In the genomic region with DNA sequence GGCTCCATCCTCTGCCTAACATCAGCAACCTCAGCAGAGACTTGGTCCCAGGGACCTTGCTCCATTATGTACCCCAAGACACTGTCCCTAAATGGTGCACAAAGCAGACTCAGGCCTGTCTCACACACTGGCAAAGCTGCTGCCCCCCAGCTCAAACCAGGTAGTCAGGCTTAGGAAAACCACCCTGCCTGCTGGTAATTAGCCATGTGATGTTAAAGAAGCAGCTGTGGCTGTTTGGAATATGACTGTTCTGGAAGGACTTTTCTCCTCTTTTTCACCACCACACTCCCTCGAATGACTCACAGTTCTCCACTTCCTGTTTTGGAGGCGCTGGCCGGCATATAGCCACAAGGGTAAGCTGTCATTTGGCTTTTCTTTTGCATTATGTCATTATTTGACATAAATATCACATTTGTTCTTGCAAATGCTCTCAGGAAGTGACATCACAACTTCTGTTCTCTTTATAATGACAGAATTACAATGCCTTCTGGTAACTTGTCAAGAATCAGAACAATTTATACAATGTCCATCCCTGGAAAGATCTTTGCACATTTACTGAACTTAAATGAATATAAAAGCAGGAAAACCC, we compare ENCODE assay signal across 8 cellular contexts.
DNase-seq lines count a peak whose midpoint lies in the region; ATAC-seq and TF ChIP-seq lines count a peak whose summit lies in the region.

No MANE protein-coding gene starts in this region.

- no peaks in the 10 kb centered on the region for H3K36me3 ChIP-seq in muscle layer of duodenum (ENCODE audit: control insufficient read depth in 1 of 2, insufficient read depth in 2 of 2, low read length in 2 of 2)
- H3K36me3 ChIP-seq in aorta (ENCODE audit: control insufficient read depth in 1 of 2, insufficient read depth in 2 of 2, low read length in 1 of 2), result no peaks in the 10 kb centered on the region

- no peak overlapping the region for H3K4me3 Mint-ChIP-seq in nephron progenitor cell

- H3K9me3 Mint-ChIP-seq in nephron progenitor cell, result peaks cover 3% of the 10 kb centered on the region

- peaks cover 9% of the 10 kb centered on the region for H3K4me1 Mint-ChIP-seq in nephron progenitor cell

- H3K27ac Mint-ChIP-seq in nephron progenitor cell, result no peak overlapping the region

- intact Hi-C loops in aorta (cut with DNase I), result loop anchor here in 1 of 2 donors (10.0 kb wide), 1 partner anchor 466 kb away; the partner anchor contains the start of gene PTGR1

- TF ChIP-seq CTCF in epithelial cell of esophagus (IDR thresholded peaks at IDR 0.05; ENCODE audit: insufficient read depth, low read depth, low read length, missing control alignments) (peak; percentile 15), nephron progenitor cell (IDR thresholded peaks at IDR 0.05) (no peak)

- H3K27me3 ChIP-seq in muscle layer of duodenum (ENCODE audit: low read depth, low read length) (no peaks in the 10 kb centered on the region), aorta (ENCODE audit: control insufficient read depth in 1 of 2, insufficient read depth in 2 of 2, low read length in 1 of 2) (no peaks in the 10 kb centered on the region)

- peaks cover 57% of the 10 kb centered on the region for H3K36me3 Mint-ChIP-seq in nephron progenitor cell (ENCODE audit: low read depth)

- H3K27me3 Mint-ChIP-seq in nephron progenitor cell (ENCODE audit: low read depth, poor library complexity), result no peaks in the 10 kb centered on the region

- H3K4me1 ChIP-seq in muscle layer of duodenum (ENCODE audit: control insufficient read depth in 1 of 2, insufficient read depth in 2 of 2, low read length in 2 of 2), result peaks cover 0 to 12% of the 10 kb centered on the region in 2 donors
- H3K4me1 ChIP-seq in aorta (ENCODE audit: control insufficient read depth in 1 of 2, insufficient read depth in 2 of 2, low read length in 2 of 2), result peaks cover 0 to 2% of the 10 kb centered on the region in 2 donors

- WGBS in aorta, 2 donors, result 0 to 2% methylated on average over 3 of the region's 3 CpGs

- no peaks in the 10 kb centered on the region for H3K9me3 ChIP-seq in muscle layer of duodenum (ENCODE audit: control insufficient read depth in 1 of 2, low read length in 2 of 2)
- peaks cover 2% of the 10 kb centered on the region for H3K9me3 ChIP-seq in aorta (ENCODE audit: control insufficient read depth, low read length)

- in situ Hi-C loops in Caki2 (cut with HindIII; ENCODE audit: low pct_unique_long_range_greater_than_20kb, low sequenced_read_pairs), result no loop called here

- ATAC-seq in GM19372 (IDR thresholded peaks at IDR 0.05; ENCODE audit: low read depth, unreplicated experiment) (peak; percentile 62), HG03469 (IDR thresholded peaks at IDR 0.05; ENCODE audit: unreplicated experiment) (peak; percentile 68), aorta (ENCODE audit: low FRiP score) (peak; percentile 87)

- H3K27ac ChIP-seq in muscle layer of duodenum (ENCODE audit: low read length) (peak overlapping the region; percentile 83), aorta (ENCODE audit: low read depth in 1 of 2, low read length in 2 of 2) (peak overlapping the region; percentile 22 to 82)

- DNase-seq in Caki2 (ENCODE audit: low read depth) (peak; percentile 81), T1000 (lab: John Stamatoyannopoulos, UW) (peak; percentile 64), epithelial cell of esophagus (ENCODE audit: low read depth) (peak; percentile 96), aorta (peak; percentile 79 to 88), nephron progenitor cell (no peak)

- H3K4me3 ChIP-seq in epithelial cell of esophagus (ENCODE audit: low read length) (no peak overlapping the region), muscle layer of duodenum (ENCODE audit: low read depth in 1 of 2, low read length in 2 of 2) (no peak overlapping the region), aorta (ENCODE audit: low read length in 2 of 2) (no peak overlapping the region)
